1 cellular context compared by ENCODE assay signal in genomic region chr9:113468-114266, GRCh38.
TF ChIP-seq lines count a peak whose summit lies in the region.

No MANE protein-coding gene starts in this region.

TF ChIP-seq in H1, 55 proteins besides CTCF, POLR2A, EP300 and RAD21 (continued from another document):
- TF ChIP-seq RBBP5 (IDR thresholded peaks at IDR 0.05; ENCODE audit: borderline replicate concordance, low read depth, low read length) (peak; percentile 20; the same call in 1 of the 2 replicates), KDM4A (IDR thresholded peaks at IDR 0.05; ENCODE audit: low read depth, low read length, severe bottlenecking) (peak; percentile 5), RNF2 (IDR thresholded peaks at IDR 0.05; ENCODE audit: borderline replicate concordance, low read depth, low read length, missing control alignments, poor library complexity, severe bottlenecking) (peak; percentile 94), CREB1 (IDR thresholded peaks at IDR 0.05) (peak; percentile 68), CBX8 (IDR thresholded peaks at IDR 0.05; ENCODE audit: borderline replicate concordance, low read depth, low read length) (peak; percentile 12; the same call in 1 of the 2 replicates)
TF ChIP-seq in H1: peak in this region for 7; not testable (repeated sequence) for 48.
